Comparison of ENCODE assay signal across 8 cellular contexts in genomic region chr11:95699631-95700470, GRCh38.
A peak's percentile ranks its signal among the peaks of the same experiment; 100 is the strongest.
DNase-seq lines count a peak whose midpoint lies in the region; ATAC-seq, FAIRE-seq and TF ChIP-seq lines count a peak whose summit lies in the region.

No MANE protein-coding gene starts in this region.

- peak overlapping the region; percentile 47 for H3K4me3 ChIP-seq in DOHH2 (ENCODE audit: low read length)
- no peak overlapping the region for H3K4me3 ChIP-seq in RWPE2 (ENCODE audit: severe bottlenecking)
- H3K4me3 ChIP-seq in keratinocyte (ENCODE audit: control insufficient read depth in 2 of 3, extremely low read depth in 1 of 3, insufficient read depth in 2 of 3, low read depth in 1 of 3, low read length in 3 of 3): no peak overlapping the region
- no peak overlapping the region for H3K4me3 ChIP-seq in SK-N-SH (ENCODE audit: low read depth in 2 of 2, low read length in 1 of 2)
- H3K4me3 ChIP-seq in MG63: no peak overlapping the region

- H3K36me3 Mint-ChIP-seq in Calu3 (ENCODE audit: insufficient read depth, unreplicated experiment): no peaks in the 10 kb centered on the region

- H3K4me2 ChIP-seq in DOHH2 (ENCODE audit: low read length) (peak overlapping the region; percentile 63), keratinocyte (ENCODE audit: control insufficient read depth, extremely low read depth, insufficient read depth, low read depth, low read length) (peak overlapping the region; percentile 29), SK-N-SH (no peak overlapping the region)

- POLR2A ChIA-PET in SK-N-SH (lab: Yijun Ruan, JAX): no interaction called here

- H4K20me1 ChIP-seq in DOHH2 (ENCODE audit: control insufficient read depth, insufficient read depth, low read depth, low read length) (no peaks in the 10 kb centered on the region), keratinocyte (ENCODE audit: control insufficient read depth, extremely low read depth, insufficient read depth, low read length) (no peaks in the 10 kb centered on the region), SK-N-SH (ENCODE audit: insufficient read depth) (no peaks in the 10 kb centered on the region)

- peaks cover 9% of the 10 kb centered on the region for H3K4me1 Mint-ChIP-seq in Calu3 (ENCODE audit: low read depth, unreplicated experiment)

- H3K9me3 ChIP-seq in DOHH2 (ENCODE audit: control insufficient read depth, insufficient read depth, low read length): peaks cover 5% of the 10 kb centered on the region; the same call in 1 of the 2 replicates
- H3K9me3 ChIP-seq in RWPE2 (ENCODE audit: severe bottlenecking): no peaks in the 10 kb centered on the region
- no peaks in the 10 kb centered on the region for H3K9me3 ChIP-seq in keratinocyte (ENCODE audit: control insufficient read depth, low read depth, low read length)
- no peaks in the 10 kb centered on the region for H3K9me3 ChIP-seq in SK-N-SH
- H3K9me3 ChIP-seq in MG63: peaks cover 2% of the 10 kb centered on the region; the same call in 1 of the 2 replicates

- no peaks in the 10 kb centered on the region for H3K9me1 ChIP-seq in keratinocyte (ENCODE audit: control insufficient read depth, extremely low read depth, insufficient read depth, low read length)

- no peaks in the 10 kb centered on the region for H3K27me3 Mint-ChIP-seq in Calu3 (ENCODE audit: unreplicated experiment)

- FAIRE-seq in keratinocyte (lab: Jason Lieb, UNC): no peak

- ATAC-seq in GM21717 (IDR thresholded peaks at IDR 0.05; ENCODE audit: unreplicated experiment) (peak; percentile 54), RWPE2 (ENCODE audit: low read depth) (0 out of 3 replicates have a peak, but pooled peaks have one; percentile 50), left lobe of liver (no peak)

- intact Hi-C loops in Calu3 (cut with micrococcal nuclease; ENCODE audit: unreplicated experiment): no loop called here

- H2AFZ ChIP-seq in keratinocyte (ENCODE audit: control insufficient read depth, low read length) (peak overlapping the region; percentile 65), SK-N-SH (ENCODE audit: low read depth) (no peak overlapping the region)

- dilution Hi-C loops in keratinocyte (cut with MboI; ENCODE audit: extremely low pct_ligation_motif_present, low sequenced_read_pairs): no loop called here

- H3K27ac Mint-ChIP-seq in Calu3 (ENCODE audit: unreplicated experiment): no peak overlapping the region

- H3F3A ChIP-seq in DOHH2 (ENCODE audit: control insufficient read depth, insufficient read depth): peaks cover 14% of the 10 kb centered on the region; the same call in 1 of the 2 replicates
- no peaks in the 10 kb centered on the region for H3F3A ChIP-seq in SK-N-SH (replicated peaks; ENCODE audit: insufficient read depth)

- H3K9ac ChIP-seq in keratinocyte (ENCODE audit: control insufficient read depth, extremely low read depth, insufficient read depth, low read length) (no peak overlapping the region), SK-N-SH (no peak overlapping the region)

- 60% methylated on average over 2 of the region's 2 CpGs for WGBS in SK-N-SH (ENCODE audit: low lambda C conversion rate)

- H3K36me3 ChIP-seq in DOHH2 (ENCODE audit: control insufficient read depth, low read length): peaks cover 29% of the 10 kb centered on the region
- no peaks in the 10 kb centered on the region for H3K36me3 ChIP-seq in RWPE2 (ENCODE audit: low read depth)
- no peaks in the 10 kb centered on the region for H3K36me3 ChIP-seq in keratinocyte (ENCODE audit: control insufficient read depth in 2 of 2, extremely low read depth in 1 of 2, insufficient read depth in 2 of 2, low read length in 2 of 2)
- no peaks in the 10 kb centered on the region for H3K36me3 ChIP-seq in SK-N-SH (replicated peaks in 1 of 2; ENCODE audit: control insufficient read depth in 1 of 2, insufficient read depth in 2 of 2, low read length in 1 of 2)
- no peaks in the 10 kb centered on the region for H3K36me3 ChIP-seq in MG63

- no peak overlapping the region for H3K4me3 Mint-ChIP-seq in Calu3 (ENCODE audit: low read depth, unreplicated experiment)

- DNase-seq in RWPE2 (ENCODE audit: low spot score) (no peak), keratinocyte (ENCODE audit: low read depth, low spot score) (no peak), Calu3 (no peak), SK-N-SH (no peak), left lobe of liver (ENCODE audit: low spot score) (no peak), MG63 (no peak)

- H3K27ac ChIP-seq in DOHH2 (ENCODE audit: low read depth, low read length): peak overlapping the region; percentile 68
- no peak overlapping the region for H3K27ac ChIP-seq in RWPE2 (ENCODE audit: poor library complexity, severe bottlenecking)
- H3K27ac ChIP-seq in keratinocyte (ENCODE audit: control insufficient read depth, insufficient read depth, low read length): no peak overlapping the region
- H3K27ac ChIP-seq in SK-N-SH (ENCODE audit: low read depth in 2 of 2, low read length in 1 of 2): no peak overlapping the region

- no peaks in the 10 kb centered on the region for H3K79me2 ChIP-seq in DOHH2 (ENCODE audit: control insufficient read depth, low read length)
- H3K79me2 ChIP-seq in keratinocyte (ENCODE audit: control insufficient read depth, insufficient read depth, low read length): no peaks in the 10 kb centered on the region
- H3K79me2 ChIP-seq in SK-N-SH (ENCODE audit: insufficient read depth): no peaks in the 10 kb centered on the region

- no peaks in the 10 kb centered on the region for H3K27me3 ChIP-seq in DOHH2 (ENCODE audit: control insufficient read depth, low read length)
- H3K27me3 ChIP-seq in RWPE2 (ENCODE audit: insufficient read depth, poor library complexity, severe bottlenecking): no peaks in the 10 kb centered on the region
- H3K27me3 ChIP-seq in keratinocyte (ENCODE audit: control insufficient read depth, extremely low read depth, insufficient read depth, low read length): no peaks in the 10 kb centered on the region
- H3K27me3 ChIP-seq in SK-N-SH (ENCODE audit: insufficient read depth): no peaks in the 10 kb centered on the region
- no peaks in the 10 kb centered on the region for H3K27me3 ChIP-seq in MG63

- TF ChIP-seq CTCF in DOHH2 (IDR thresholded peaks at IDR 0.05; ENCODE audit: low read depth, low read length, poor library complexity, severe bottlenecking): no peak
- TF ChIP-seq CTCF in RWPE2 (IDR thresholded peaks at IDR 0.05; ENCODE audit: poor library complexity, severe bottlenecking): no peak
- TF ChIP-seq CTCF in keratinocyte (optimal IDR thresholded peaks at IDR 0.05 in 1 of 3, IDR thresholded peaks at IDR 0.05 in 1 of 3, conservative IDR thresholded peaks at IDR 0.05 in 1 of 3; ENCODE audit: extremely low read depth in 1 of 3, insufficient read depth in 2 of 3, low read length in 3 of 3): no peak
- TF ChIP-seq CTCF in Calu3 (IDR thresholded peaks at IDR 0.05; ENCODE audit: unreplicated experiment): no peak
- TF ChIP-seq CTCF in SK-N-SH (IDR thresholded peaks at IDR 0.05): no peak

- CTCF ChIA-PET in Calu3 (lab: Charles Lee): no interaction called here
- CTCF ChIA-PET in SK-N-SH (lab: Yijun Ruan, JAX): interaction anchor here (0.7 to 1.2 kb wide), 3 partner anchors 541 to 960 kb away, joined by 3 read pairs; no protein-coding TSS in a partner anchor

- H3K9me3 Mint-ChIP-seq in Calu3 (ENCODE audit: low read depth, unreplicated experiment): no peaks in the 10 kb centered on the region

- no peak for TF ChIP-seq EP300 in SK-N-SH (IDR thresholded peaks at IDR 0.05; ENCODE audit: borderline replicate concordance in 1 of 2, low read depth in 1 of 2, low read length in 1 of 2)

- TF ChIP-seq RAD21 in SK-N-SH (IDR thresholded peaks at IDR 0.05; ENCODE audit: low read length): no peak

- no TSS peak for BruUV-seq in Calu3 (replicated peaks; lab: Mats Ljungman, UMichigan)

- peaks cover 90% of the 10 kb centered on the region for H3K4me1 ChIP-seq in DOHH2 (ENCODE audit: control insufficient read depth, low read length)
- H3K4me1 ChIP-seq in RWPE2 (ENCODE audit: insufficient read depth, poor library complexity, severe bottlenecking): no peaks in the 10 kb centered on the region
- peaks cover 10% of the 10 kb centered on the region for H3K4me1 ChIP-seq in keratinocyte (ENCODE audit: control insufficient read depth, extremely low read depth, insufficient read depth, low read length)
- peaks cover 0 to 7% of the 10 kb centered on the region in 2 experiments; a peak in 2 of 4 replicates for H3K4me1 ChIP-seq in SK-N-SH (ENCODE audit: control insufficient read depth in 1 of 2, insufficient read depth in 2 of 2, low read depth in 1 of 2, low read length in 1 of 2)

- no peaks in the 10 kb centered on the region for H3K9me2 ChIP-seq in DOHH2 (replicated peaks; ENCODE audit: control insufficient read depth, low read length)
- H3K9me2 ChIP-seq in SK-N-SH: no peaks in the 10 kb centered on the region

TF ChIP-seq in SK-N-SH, 30 proteins besides CTCF, POLR2A, EP300 and RAD21 (continues in another document):
- no peak for TF ChIP-seq YY1 (IDR thresholded peaks at IDR 0.05; ENCODE audit: low read depth)
- no peak for TF ChIP-seq ELF1 (IDR thresholded peaks at IDR 0.05)
- no peak for TF ChIP-seq FOXJ3 (CRISPR knock-in tag; IDR thresholded peaks at IDR 0.05)
- TF ChIP-seq IRF3 (IDR thresholded peaks at IDR 0.05; ENCODE audit: low read depth, low read length): no peak
- no peak for TF ChIP-seq GATA2 (CRISPR knock-in tag; IDR thresholded peaks at IDR 0.05)
